In the genomic region with DNA sequence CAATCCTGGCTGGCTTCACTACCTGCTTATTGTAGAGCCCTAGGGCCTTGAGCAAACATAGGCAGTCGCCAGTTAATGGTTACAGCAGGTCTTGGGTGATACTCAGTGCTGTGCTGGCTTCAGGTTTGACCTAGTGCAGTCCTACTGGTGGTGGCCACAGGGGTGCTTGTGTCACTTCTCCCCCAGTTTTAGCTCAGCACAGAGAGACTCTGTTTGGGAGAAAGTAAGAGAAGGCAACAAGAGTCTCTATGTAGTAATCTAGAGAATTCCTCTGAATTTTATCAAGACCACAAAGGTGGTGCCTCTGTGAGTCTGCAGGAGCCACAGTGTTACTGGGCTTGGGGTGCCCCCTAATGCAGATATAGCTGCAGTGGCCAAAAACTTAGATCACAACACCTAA, we compare ENCODE assay signal across 17 cellular contexts.
"Had no signal": no experiment of that assay in that cellular context is flagged by ENCODE, and none has a peak within 500 bp of the region (broad histone marks: within the 10 kb centered on the region; RNA-seq: fewer than 3 reads in every experiment).

No MANE protein-coding gene starts in this region.

- ATAC-seq: gastroesophageal sphincter, heart left ventricle, left cardiac atrium, left lung, left ventricle myocardium superior, lower lobe of right lung, mucosa of descending colon had no signal

- H3K4me3 ChIP-seq: coronary artery, dorsolateral prefrontal cortex, esophagus muscularis mucosa, gastroesophageal sphincter, heart left ventricle, left lung, lower lobe of right lung, mucosa of descending colon had no signal

- H3K27ac ChIP-seq: coronary artery, dorsolateral prefrontal cortex, esophagus muscularis mucosa, foreskin keratinocyte, gastroesophageal sphincter, heart left ventricle, left lung, lower lobe of right lung had no signal

- H3K27me3 ChIP-seq: dorsolateral prefrontal cortex, esophagus muscularis mucosa, foreskin keratinocyte, gastroesophageal sphincter, heart left ventricle, left lung had no signal

- H3K27ac Mint-ChIP-seq: mesothelial cell of epicardium had no signal

- H3K4me1 ChIP-seq: esophagus muscularis mucosa, foreskin keratinocyte, gastroesophageal sphincter, heart left ventricle, left lung, lower lobe of right lung had no signal

- DNase-seq: dermis blood vessel endothelial cell; dorsolateral prefrontal cortex; effector CD4-positive, alpha-beta T cell; effector memory CD4-positive, alpha-beta T cell; foreskin keratinocyte; heart left ventricle; hippocampal formation; left cardiac atrium; left ventricle myocardium superior; lower lobe of right lung; mesenchymal stem cell; mucosa of descending colon had no signal

- H3K4me3 Mint-ChIP-seq: mesothelial cell of epicardium had no signal

- H3K36me3 ChIP-seq: esophagus muscularis mucosa, gastroesophageal sphincter, heart left ventricle, left lung, lower lobe of right lung had no signal

- H3K9me3 ChIP-seq: esophagus muscularis mucosa, heart left ventricle, left lung, lower lobe of right lung, mucosa of descending colon had no signal
